ENCODE assay signal across 22 cellular contexts in genomic region chr5:54936201-54936600, GRCh38.
DNase-seq lines count a peak whose midpoint lies in the region; TF ChIP-seq lines count a peak whose summit lies in the region.
"Had no signal": no experiment of that assay in that cellular context is flagged by ENCODE, and none has a peak within 500 bp of the region (broad histone marks: within the 10 kb centered on the region; RNA-seq: fewer than 3 reads in every experiment).

No MANE protein-coding gene starts in this region.

- peaks cover 4% of the 10 kb centered on the region for H3K4me1 ChIP-seq in Loucy (ENCODE audit: insufficient read depth, low read length, poor library complexity, severe bottlenecking)
- H3K4me1 ChIP-seq: A549, Peyer's patch had no signal

- H3K4me3 ChIP-seq in Loucy (ENCODE audit: low read length, poor library complexity, severe bottlenecking) (no peak overlapping the region), fibroblast of pulmonary artery (replicated peaks; ENCODE audit: low read depth, low read length) (no peak overlapping the region)
- H3K4me3 ChIP-seq: A549, Peyer's patch, SK-N-MC had no signal

- no peaks in the 10 kb centered on the region for H3K9me3 ChIP-seq in Loucy (ENCODE audit: insufficient read depth, low read depth, low read length)
- H3K9me3 ChIP-seq: A549, Peyer's patch had no signal

- H3K9me2 ChIP-seq in Loucy (replicated peaks; ENCODE audit: low read depth, low read length): no peaks in the 10 kb centered on the region

- TF ChIP-seq CTCF in Loucy (conservative IDR thresholded peaks at IDR 0.05; ENCODE audit: low read length): no peak
- no peak for TF ChIP-seq CTCF in fibroblast of pulmonary artery (IDR thresholded peaks at IDR 0.05; ENCODE audit: low read length, missing control alignments)

- H4K20me1 ChIP-seq in Loucy (ENCODE audit: insufficient read depth, low read length, poor library complexity, severe bottlenecking): no peaks in the 10 kb centered on the region

- H3K4me2 ChIP-seq in Loucy (ENCODE audit: low read depth, low read length, poor library complexity, severe bottlenecking): no peak overlapping the region
- H3K4me2 ChIP-seq: A549 had no signal

- H3K9ac ChIP-seq in Loucy (ENCODE audit: low read depth, low read length, poor library complexity, severe bottlenecking): no peak overlapping the region

- H3K79me2 ChIP-seq in Loucy (ENCODE audit: insufficient read depth, low read length): no peaks in the 10 kb centered on the region

- H2AFZ ChIP-seq in Loucy (ENCODE audit: low read length): 0 out of 2 replicates have a peak overlapping the region, but pooled peaks have one; percentile 8

- H3K27me3 ChIP-seq in Loucy (ENCODE audit: insufficient read depth, low read length, poor library complexity, severe bottlenecking): no peaks in the 10 kb centered on the region
- H3K27me3 ChIP-seq: Peyer's patch had no signal

- no peaks in the 10 kb centered on the region for H3F3A ChIP-seq in Loucy (ENCODE audit: low read depth)

- H3K36me3 ChIP-seq in Loucy (ENCODE audit: insufficient read depth, low read length): no peaks in the 10 kb centered on the region
- H3K36me3 ChIP-seq: Peyer's patch had no signal

- DNase-seq in NCI-H2171 treated with DMSO at 0.1 percent for 48 hours (lab: John Stamatoyannopoulos, UW): peak; percentile 73
- no peak for DNase-seq in NCI-H2171 (lab: John Stamatoyannopoulos, UW)
- peak; percentile 33 for DNase-seq in NCI-H748 treated with DMSO at 0.1 percent for 48 hours (lab: John Stamatoyannopoulos, UW)
- DNase-seq in fibroblast of pulmonary artery (ENCODE audit: low read depth): peak; percentile 4
- DNase-seq in NCI-H526 (lab: John Stamatoyannopoulos, UW): no peak
- DNase-seq in NCI-H146 treated with DMSO at 0.1 percent for 48 hours (lab: John Stamatoyannopoulos, UW; ENCODE audit: unreplicated experiment): no peak
- DNase-seq in stimulated activated CD4-positive, alpha-beta T cell treated with anti-CD3 and anti-CD28 coated beads, Interleukin-12 subunit alpha, Interleukin-12 subunit beta, amount 100 ng/mL, for 4 hours: no peak
- DNase-seq: AML-193; CD8-positive, alpha-beta T cell; DMS 273 treated with DMSO at 0.1 percent for 48 hours; Karpas-422; MV-4-11; NCI-H1105; NCI-H1694 treated with DMSO at 0.1 percent for 48 hours; NCI-H2107; NCI-H226; NCI-H524; Peyer's patch; SHP77 treated with DMSO at 0.1 percent for 48 hours had no signal

Comparison
In these comparisons a context has a peak if more than half of its experiments do, and no peak if none do; other contexts are left out.
1. DNase-seq: peak in NCI-H2171 treated with DMSO at 0.1 percent for 48 hours (single experiment), NCI-H748 treated with DMSO at 0.1 percent for 48 hours (single experiment) and fibroblast of pulmonary artery (single experiment); none in NCI-H2171 (single experiment), NCI-H526 (0 of 2), NCI-H146 treated with DMSO at 0.1 percent for 48 hours (single experiment) and stimulated activated CD4-positive, alpha-beta T cell treated with anti-CD3 and anti-CD28 coated beads, Interleukin-12 subunit alpha, Interleukin-12 subunit beta, amount 100 ng/mL, for 4 hours (single experiment).